ENCODE assay signal across 12 cellular contexts in genomic region chr7:135716677-135717238, GRCh38. TPM values are rescaled to one million over a fixed set of nuclear protein-coding genes. Genes with fewer than 3 reads are reported as not detected.
DNase-seq lines count a peak whose midpoint lies in the region; ATAC-seq and TF ChIP-seq lines count a peak whose summit lies in the region.
"Had no signal": no experiment of that assay in that cellular context is flagged by ENCODE, and none has a peak within 500 bp of the region (broad histone marks: within the 10 kb centered on the region; RNA-seq: fewer than 3 reads in every experiment).

No MANE protein-coding gene starts in this region.

- TF ChIP-seq CTCF in AG10803 (conservative IDR thresholded peaks at IDR 0.05; ENCODE audit: low read length) (no peak), RWPE2 (IDR thresholded peaks at IDR 0.05; ENCODE audit: poor library complexity, severe bottlenecking) (no peak), fibroblast of villous mesenchyme (IDR thresholded peaks at IDR 0.05; ENCODE audit: insufficient read depth, low read depth, low read length) (no peak)

- H3K27ac ChIP-seq in RWPE2 (ENCODE audit: poor library complexity, severe bottlenecking): peak overlapping the region; percentile 13

- peak; percentile 76 for DNase-seq in AG10803 (ENCODE audit: low read depth)
- DNase-seq in MG63: peak; percentile 88
- DNase-seq in RWPE2 (ENCODE audit: low spot score): no peak
- peak; percentile 72 for DNase-seq in fibroblast of villous mesenchyme (ENCODE audit: low read depth)
- no peak for DNase-seq in HPDE6-E6E7 (ENCODE audit: extremely low spot score)
- no peak for DNase-seq in H7
- DNase-seq in stimulated activated CD4-positive, alpha-beta T cell treated with anti-CD3 and anti-CD28 coated beads, Interleukin-4, amount 100 ng/mL, for 1 hour: no peak
- DNase-seq: NCI-H1105 had no signal

- no peaks in the 10 kb centered on the region; the same call in 1 of the 2 replicates for H3K27me3 ChIP-seq in MG63
- H3K27me3 ChIP-seq in RWPE2 (ENCODE audit: insufficient read depth, poor library complexity, severe bottlenecking): no peaks in the 10 kb centered on the region
- H3K27me3 ChIP-seq in H7 (ENCODE audit: control insufficient read depth, insufficient read depth, low read length): no peaks in the 10 kb centered on the region

- H3K4me1 ChIP-seq in RWPE2 (ENCODE audit: insufficient read depth, poor library complexity, severe bottlenecking): peaks cover 20% of the 10 kb centered on the region

- ATAC-seq in RWPE2 (ENCODE audit: low read depth) (peak; percentile 66), GM18498 (IDR thresholded peaks at IDR 0.05; ENCODE audit: unreplicated experiment) (no peak)

- H3K9me3 ChIP-seq in MG63: no peaks in the 10 kb centered on the region
- no peaks in the 10 kb centered on the region for H3K9me3 ChIP-seq in RWPE2 (ENCODE audit: severe bottlenecking)

- no peaks in the 10 kb centered on the region for H3K36me3 ChIP-seq in MG63
- no peaks in the 10 kb centered on the region for H3K36me3 ChIP-seq in RWPE2 (ENCODE audit: low read depth)
- no peaks in the 10 kb centered on the region; the same call in 1 of the 2 replicates for H3K36me3 ChIP-seq in H7 (replicated peaks; ENCODE audit: control insufficient read depth, insufficient read depth, low read length)

- H3K4me3 ChIP-seq in AG10803 (ENCODE audit: low read length) (no peak overlapping the region), MG63 (no peak overlapping the region), RWPE2 (ENCODE audit: severe bottlenecking) (no peak overlapping the region), fibroblast of villous mesenchyme (ENCODE audit: low read depth, low read length) (no peak overlapping the region), H7 (ENCODE audit: insufficient read depth, low read depth, low read length) (no peak overlapping the region)

RNA-seq across cellular contexts. Expression of gene SLC13A4, which starts 11.2 kb away (rescaled TPM):
- total RNA-seq in MG63 (2014; rRNA removed; shearing (Covaris generic); ENCODE audit: low replicate concordance): 0.05 TPM in 1 of 2 replicates, not detected in the other
- total RNA-seq in fibroblast of villous mesenchyme: 0.32 TPM in 1 of 2 replicates, not detected in the other
- 2.3 and 3.1 TPM in 2 replicates for total RNA-seq in H7 (2014; rRNA removed; shearing (Covaris generic))
- total RNA-seq: activated T-helper 2 cell treated with anti-CD3 and anti-CD28 coated beads, Interferon-gamma antibody, Interleukin-2, Interleukin-4, amounts not matched to agents 10 μg/mL and 5 μg/mL and 100 μg/mL, durations not matched to agents 14 hours and 24 hours and 36 hours; mononuclear cell; urinary bladder had no signal

RNA-seq across cellular contexts. Expression of gene FAM180A, which starts 31.9 kb away (rescaled TPM):
- total RNA-seq in MG63 (2014; rRNA removed; shearing (Covaris generic); ENCODE audit: low replicate concordance): 3.8 and 6.8 TPM in 2 replicates
- total RNA-seq in fibroblast of villous mesenchyme: 2.9 and 3.0 TPM in 2 replicates
- not detected in 2 replicates for total RNA-seq in H7 (2014; rRNA removed; shearing (Covaris generic))
- total RNA-seq: activated T-helper 2 cell treated with anti-CD3 and anti-CD28 coated beads, Interferon-gamma antibody, Interleukin-2, Interleukin-4, amounts not matched to agents 10 μg/mL and 5 μg/mL and 100 μg/mL, durations not matched to agents 14 hours and 24 hours and 36 hours; mononuclear cell had no signal

RNA-seq across cellular contexts. Expression of gene STMP1, which starts 54.4 kb away (rescaled TPM):
- total RNA-seq in MG63 (2014; rRNA removed; shearing (Covaris generic); ENCODE audit: low replicate concordance): 15.0 TPM in 2 replicates
- 18.6 and 19.0 TPM in 2 replicates for total RNA-seq in fibroblast of villous mesenchyme
- total RNA-seq in H7 (2014; rRNA removed; shearing (Covaris generic)): 11.8 and 14.4 TPM in 2 replicates

Comparison
In these comparisons a context has a peak if more than half of its experiments do, and no peak if none do; other contexts are left out.
1. DNase-seq: peak in AG10803 (single experiment), MG63 (single experiment) and fibroblast of villous mesenchyme (single experiment); none in RWPE2 (single experiment), HPDE6-E6E7 (single experiment), H7 (single experiment) and stimulated activated CD4-positive, alpha-beta T cell treated with anti-CD3 and anti-CD28 coated beads, Interleukin-4, amount 100 ng/mL, for 1 hour (single experiment).